In genomic region chr7:66930341-66930740, GRCh38 we compare ENCODE assay signal across 13 cellular contexts. TPM values are rescaled to one million over a fixed set of nuclear protein-coding genes. Genes with fewer than 3 reads are reported as not detected.
DNase-seq lines count a peak whose midpoint lies in the region; ATAC-seq lines count a peak whose summit lies in the region.
"Had no signal": no experiment of that assay in that cellular context is flagged by ENCODE, and none has a peak within 500 bp of the region (broad histone marks: within the 10 kb centered on the region; RNA-seq: fewer than 3 reads in every experiment).

No MANE protein-coding gene starts in this region.

- DNase-seq in NCI-H2171 treated with DMSO at 0.1 percent for 48 hours (lab: John Stamatoyannopoulos, UW): peak; percentile 30
- DNase-seq in NCI-H2171 (lab: John Stamatoyannopoulos, UW): no peak
- DNase-seq in NCI-H82 (lab: John Stamatoyannopoulos, UW): peak; percentile 74
- DNase-seq in cerebellar cortex (ENCODE audit: low spot score): peak; percentile 61
- no peak for DNase-seq in naive thymus-derived CD4-positive, alpha-beta T cell
- no peak for DNase-seq in NCI-H226
- DNase-seq: activated T-cell treated with anti-CD3 and anti-CD28 coated beads, Interleukin-2, amount 50 U/mL, for 4 hours; NCI-H1694 treated with DMSO at 0.1 percent for 48 hours; stimulated activated CD4-positive, alpha-beta T cell treated with anti-CD3 and anti-CD28 coated beads, Interleukin-12 subunit alpha, Interleukin-12 subunit beta, amount 100 ng/mL, for 4 hours; stimulated activated naive CD8-positive, alpha-beta T cell treated with anti-CD3 and anti-CD28 coated beads, Interleukin-15, Interleukin-2, amounts not matched to agents 100 U/mL and 50 U/mL, for 24 hours; T-cell had no signal

- H3K36me3 Mint-ChIP-seq in naive thymus-derived CD4-positive, alpha-beta T cell: peaks cover 0 to 31% (median 17%) of the 10 kb centered on the region in 5 donors

- CTCF ChIA-PET in naive thymus-derived CD4-positive, alpha-beta T cell (lab: Charles Lee): no interaction called here

- H3K4me3 ChIP-seq in naive thymus-derived CD4-positive, alpha-beta T cell (ENCODE audit: low read length): no peak overlapping the region

- no peaks in the 10 kb centered on the region for H3K27me3 Mint-ChIP-seq in naive thymus-derived CD4-positive, alpha-beta T cell
- H3K27me3 Mint-ChIP-seq: T-cell had no signal

- no peaks in the 10 kb centered on the region for H3K27me3 ChIP-seq in naive thymus-derived CD4-positive, alpha-beta T cell (ENCODE audit: control insufficient read depth in 2 of 2, insufficient read depth in 2 of 2, low read length in 2 of 2)

- peak overlapping the region in 4 of 9 donors; percentile 9 to 80 (median 40) for H3K27ac Mint-ChIP-seq in naive thymus-derived CD4-positive, alpha-beta T cell

- intact Hi-C loops in naive thymus-derived CD4-positive, alpha-beta T cell (cut with micrococcal nuclease): no loop called here

- H3K4me1 Mint-ChIP-seq in naive thymus-derived CD4-positive, alpha-beta T cell: peaks cover 37 to 91% (median 74%) of the 10 kb centered on the region in 7 donors

- H3K9me3 ChIP-seq in naive thymus-derived CD4-positive, alpha-beta T cell (ENCODE audit: control insufficient read depth in 2 of 3, low read length in 3 of 3): no peaks in the 10 kb centered on the region

- H3K4me3 Mint-ChIP-seq in naive thymus-derived CD4-positive, alpha-beta T cell: peak overlapping the region in 8 of 10 donors; percentile 17 to 70 (median 43)
- H3K4me3 Mint-ChIP-seq: activated T-cell treated with anti-CD3 and anti-CD28 coated beads, Interleukin-2, amount 50 U/mL, for 4 hours had no signal

- H3K27ac ChIP-seq in naive thymus-derived CD4-positive, alpha-beta T cell (ENCODE audit: low read depth, low read length): no peak overlapping the region

- peaks cover 4 to 33% of the 10 kb centered on the region in 2 donors for H3K4me1 ChIP-seq in naive thymus-derived CD4-positive, alpha-beta T cell (ENCODE audit: control insufficient read depth in 2 of 2, insufficient read depth in 2 of 2, low read length in 2 of 2)

- peaks cover 0 to 4% (median 0%) of the 10 kb centered on the region in 3 experiments for H3K36me3 ChIP-seq in naive thymus-derived CD4-positive, alpha-beta T cell (ENCODE audit: control insufficient read depth in 2 of 3, insufficient read depth in 3 of 3, low read length in 3 of 3)

- no peaks in the 10 kb centered on the region for H3K9me3 Mint-ChIP-seq in naive thymus-derived CD4-positive, alpha-beta T cell
- H3K9me3 Mint-ChIP-seq: activated T-cell treated with anti-CD3 and anti-CD28 coated beads, Interleukin-2, amount 50 U/mL, for 4 hours; T-cell had no signal

- POLR2A ChIA-PET in naive thymus-derived CD4-positive, alpha-beta T cell (lab: Charles Lee): interaction anchor here (0.6 to 1.5 kb wide), 4 partner anchors 9 to 86 kb away, joined by 3 to 4 read pairs (median 3); partner anchors contain the start of gene TMEM248

- ATAC-seq in naive thymus-derived CD4-positive, alpha-beta T cell: no peak
- ATAC-seq in GM18867 (IDR thresholded peaks at IDR 0.05; ENCODE audit: unreplicated experiment) (no peak), HG03097 (IDR thresholded peaks at IDR 0.05; ENCODE audit: low FRiP score, unreplicated experiment) (no peak)
- ATAC-seq: activated T-cell treated with anti-CD3 and anti-CD28 coated beads, Interleukin-2, amount 50 U/mL, for 4 hours; stimulated activated naive CD8-positive, alpha-beta T cell treated with anti-CD3 and anti-CD28 coated beads, Interleukin-15, Interleukin-2, amounts not matched to agents 100 U/mL and 50 U/mL, for 24 hours had no signal

RNA-seq across cellular contexts. Expression of gene TMEM248, which starts 9.3 kb away (rescaled TPM):
- 100 to 1,000 TPM in 1 of 5 experiments, 10 to 100 TPM in 4; 81.0 to 107 (median 91.6) TPM for total RNA-seq in naive thymus-derived CD4-positive, alpha-beta T cell
- polyA plus RNA-seq in naive thymus-derived CD4-positive, alpha-beta T cell: 100 to 1,000 TPM; 104 to 106 TPM

Comparison
In these comparisons a context has a peak if more than half of its experiments do, and no peak if none do; other contexts are left out.
1. DNase-seq: peak in NCI-H2171 treated with DMSO at 0.1 percent for 48 hours (single experiment), NCI-H82 (single experiment) and cerebellar cortex (single experiment); none in NCI-H2171 (single experiment), naive thymus-derived CD4-positive, alpha-beta T cell (0 of 9) and NCI-H226 (single experiment).